33 cellular contexts compared by ENCODE assay signal in the genomic region with DNA sequence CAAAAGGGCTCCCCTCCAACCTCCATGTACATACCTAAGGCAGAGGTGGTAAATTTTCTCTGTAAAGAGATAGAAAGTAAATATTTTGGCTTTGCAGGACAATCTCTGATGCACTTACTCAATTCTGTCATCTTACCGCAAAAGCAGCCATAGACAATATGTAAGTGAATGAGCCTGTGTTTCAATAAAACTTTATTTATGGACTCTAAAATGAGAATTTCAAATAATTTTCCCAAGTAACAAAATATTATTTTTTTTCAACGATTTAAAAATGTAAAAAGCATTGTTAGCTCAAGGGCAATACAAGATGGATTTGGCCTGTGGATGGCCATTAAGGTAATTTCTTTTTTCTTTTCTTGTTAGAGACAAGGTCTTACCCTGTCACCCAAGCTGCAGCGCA.
"Had no signal": no experiment of that assay in that cellular context is flagged by ENCODE, and none has a peak within 500 bp of the region (broad histone marks: within the 10 kb centered on the region; RNA-seq: fewer than 3 reads in every experiment).

No MANE protein-coding gene starts in this region.

- H3K27ac ChIP-seq: adrenal gland, ascending aorta, body of pancreas, brain microvascular endothelial cell, breast epithelium, cardiac muscle cell had no signal

- H3K36me3 ChIP-seq: adrenal gland, ascending aorta, brain microvascular endothelial cell, breast epithelium, cardiac muscle cell had no signal

- DNase-seq: activated effector memory CD4-positive, alpha-beta T cell treated with anti-CD3 and anti-CD28 coated beads, Interleukin-2, amount 50 U/mL, for 16 hours; activated effector memory CD4-positive, alpha-beta T cell treated with Interleukin-2 at 50 U/mL for 16 hours; activated gamma-delta T cell; activated gamma-delta T cell treated with Interleukin-2 at 50 U/mL for 16 hours; activated naive CD4-positive, alpha-beta T cell; activated naive CD4-positive, alpha-beta T cell treated with anti-CD3 and anti-CD28 coated beads for 36 hours; activated naive CD4-positive, alpha-beta T cell treated with anti-CD3 and anti-CD28 coated beads, Interleukin-2, amount 10 ng/mL, durations not matched to agents 7 days and 5 days; activated naive CD4-positive, alpha-beta T cell treated with anti-CD3 and anti-CD28 coated beads, Interleukin-2, amount 50 U/mL, for 16 hours; activated naive CD4-positive, alpha-beta T cell treated with Interleukin-2 at 50 U/mL for 16 hours; activated naive CD8-positive, alpha-beta T cell treated with anti-CD3 and anti-CD28 coated beads for 36 hours; activated naive CD8-positive, alpha-beta T cell treated with anti-CD3 and anti-CD28 coated beads, Interleukin-2, amount 10 ng/mL, durations not matched to agents 7 days and 5 days; activated naive CD8-positive, alpha-beta T cell treated with anti-CD3 and anti-CD28 coated beads, Interleukin-2, amount 50 U/mL, for 24 hours; activated T-cell treated with anti-CD3 and anti-CD28 coated beads, Interleukin-2, amount 50 U/mL, for 4 hours; activated T-cell treated with anti-CD3 and anti-CD28 coated beads, Interleukin-2, amount 50 U/mL, for 48 hours; activated T-cell treated with anti-CD3 and anti-CD28 coated beads, Interleukin-2, amount 50 U/mL, for 72 hours; adrenal gland; amniotic stem cell; amygdala; anterior cingulate cortex; aorta; body of pancreas; brain microvascular endothelial cell; caudate nucleus; central memory CD4-positive, alpha-beta T cell; cerebellar nuclear complex had no signal

- H3K4me3 ChIP-seq: adrenal gland, ascending aorta, body of pancreas, breast epithelium, cardiac muscle cell had no signal

- FAIRE-seq: astrocyte, bronchial epithelial cell, colon had no signal

- H3K9me3 ChIP-seq: adrenal gland, ascending aorta, body of pancreas, breast epithelium had no signal

- ATAC-seq: activated naive CD4-positive, alpha-beta T cell treated with anti-CD3 and anti-CD28 coated beads, Interleukin-2, amount 50 U/mL, for 72 hours; activated naive CD8-positive, alpha-beta T cell treated with anti-CD3 and anti-CD28 coated beads, Interleukin-2, amount 50 U/mL, for 24 hours; activated T-cell treated with anti-CD3 and anti-CD28 coated beads, Interleukin-2, amount 50 U/mL, for 4 hours; activated T-cell treated with anti-CD3 and anti-CD28 coated beads, Interleukin-2, amount 50 U/mL, for 72 hours; activated T-helper 17 cell treated with anti-CD3 and anti-CD28 coated beads, Interleukin-2, amount 50 U/mL, for 72 hours; body of pancreas had no signal

- H3K4me1 ChIP-seq: ascending aorta, breast epithelium had no signal

- H3K27me3 ChIP-seq: adrenal gland, ascending aorta, body of pancreas, brain microvascular endothelial cell, breast epithelium, cardiac muscle cell had no signal
